In genomic region chr10:122421747-122422146, GRCh38 we compare ENCODE assay signal across 1 cellular context.
TF ChIP-seq lines count a peak whose summit lies in the region.

No MANE protein-coding gene starts in this region.

TF ChIP-seq in endothelial cell of umbilical vein, 7 proteins besides CTCF, POLR2A, EP300 and RAD21:
- TF ChIP-seq JUN (IDR thresholded peaks at IDR 0.05; ENCODE audit: borderline replicate concordance, insufficient read depth, insufficient read length, low read depth), result no peak
- no peak for TF ChIP-seq GATA2 (IDR thresholded peaks at IDR 0.05; ENCODE audit: insufficient read depth, insufficient read length, low read depth, low read length)
- TF ChIP-seq, protein P1, sequence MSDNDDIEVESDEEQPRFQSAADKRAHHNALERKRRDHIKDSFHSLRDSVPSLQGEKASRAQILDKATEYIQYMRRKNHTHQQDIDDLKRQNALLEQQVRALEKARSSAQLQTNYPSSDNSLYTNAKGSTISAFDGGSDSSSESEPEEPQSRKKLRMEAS (IDR thresholded peaks at IDR 0.05; ENCODE audit: insufficient read depth, insufficient read length), result no peak
- TF ChIP-seq POLR2AphosphoS5 (IDR thresholded peaks at IDR 0.05; ENCODE audit: insufficient read depth, low read depth, low read length), result no peak
- TF ChIP-seq FOS (IDR thresholded peaks at IDR 0.05; ENCODE audit: borderline replicate concordance, insufficient read depth, low read length), result no peak
- TF ChIP-seq MYC (IDR thresholded peaks at IDR 0.05; ENCODE audit: low read depth, low read length), result no peak
